In the genomic region with DNA sequence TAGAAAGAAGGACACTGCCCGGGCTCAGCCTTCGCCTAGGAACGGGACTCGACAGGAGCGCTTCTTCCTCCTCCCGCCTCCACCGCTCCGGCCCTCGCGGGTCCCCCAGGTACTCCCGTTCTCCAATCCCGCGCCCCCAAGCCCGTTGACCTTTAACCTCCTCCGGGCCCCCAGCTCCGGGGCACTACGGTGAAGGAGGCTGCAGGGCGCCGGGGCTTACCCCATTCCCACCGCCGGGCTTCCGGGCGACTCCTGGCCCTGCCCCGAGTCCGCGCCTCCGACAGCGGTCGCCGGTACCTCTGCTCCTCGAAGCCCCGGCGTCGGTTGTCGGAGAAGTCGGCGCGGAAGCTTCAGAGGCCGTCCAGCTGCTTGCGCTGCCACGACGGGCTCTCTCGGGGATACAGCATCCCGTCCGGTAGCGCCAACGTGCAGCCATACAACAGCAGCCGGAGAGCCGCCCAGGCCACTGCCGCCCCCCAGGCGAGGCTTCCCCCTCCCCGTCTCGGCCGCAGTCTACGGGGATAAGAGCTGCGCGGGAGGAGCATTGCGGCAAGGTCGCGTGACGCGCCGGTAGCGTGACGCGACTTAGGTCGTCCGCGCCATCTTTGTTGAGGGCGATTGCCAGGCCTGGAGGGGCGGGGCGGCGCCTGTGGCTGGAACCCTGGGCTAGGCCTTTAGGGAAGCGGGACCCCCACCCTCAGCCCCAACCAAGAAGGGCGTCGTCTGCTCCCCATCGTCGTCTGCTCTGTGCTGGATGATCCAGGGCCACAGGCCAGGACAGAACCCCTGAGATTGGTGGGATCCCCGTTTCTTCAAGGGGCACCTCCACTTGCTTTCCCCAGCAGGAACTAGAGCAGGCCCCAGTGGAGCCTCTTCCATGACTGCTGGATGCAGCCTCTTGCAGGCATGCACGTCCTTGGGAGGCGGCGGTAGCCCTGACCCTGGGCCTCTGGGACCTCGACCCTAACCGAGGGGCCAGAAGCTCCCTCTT, we compare ENCODE assay signal across 8 cellular contexts. TPM values are rescaled to one million over a fixed set of nuclear protein-coding genes. Genes with fewer than 3 reads are reported as not detected.
DNase-seq lines count a peak whose midpoint lies in the region; ATAC-seq and TF ChIP-seq lines count a peak whose summit lies in the region.

No MANE protein-coding gene starts in this region.

- POLR2A ChIA-PET in HEK293T (lab: Yijun Ruan, JAX): interaction anchor here (0.6 to 1.8 kb wide), 9 partner anchors 10 to 197 kb away, joined by 3 to 10 read pairs (median 4); partner anchors contain the start of gene ZNF70

- H3K27ac ChIP-seq in angular gyrus (ENCODE audit: low read depth, low read length): peak overlapping the region; percentile 49

- H3K9me3 Mint-ChIP-seq in progenitor cell of endocrine pancreas (ENCODE audit: low read depth): no peaks in the 10 kb centered on the region

- no peaks in the 10 kb centered on the region for H3K9me3 ChIP-seq in T-helper 17 cell (ENCODE audit: control insufficient read depth, low read length, poor library complexity, severe bottlenecking)

- H3K27ac Mint-ChIP-seq in T-helper 17 cell: peak overlapping the region; percentile 75
- peak overlapping the region; percentile 71 for H3K27ac Mint-ChIP-seq in progenitor cell of endocrine pancreas

- intact Hi-C loops in left ventricle myocardium superior (cut with micrococcal nuclease): no loop called here

- H3K4me3 Mint-ChIP-seq in T-helper 17 cell (peak overlapping the region; percentile 85), progenitor cell of endocrine pancreas (ENCODE audit: low read depth) (peak overlapping the region; percentile 75)

- ATAC-seq in T-helper 17 cell (peak; percentile 97), left ventricle myocardium superior (peak; percentile 98)

- CTCF ChIA-PET in HEK293T (lab: Yijun Ruan, JAX): interaction anchor here (0.7 kb wide), 1 partner anchor 9 kb away, joined by 3 read pairs; no protein-coding TSS in a partner anchor

- no peaks in the 10 kb centered on the region for H3K27me3 Mint-ChIP-seq in T-helper 17 cell
- H3K27me3 Mint-ChIP-seq in progenitor cell of endocrine pancreas: no peaks in the 10 kb centered on the region

- H3K36me3 Mint-ChIP-seq in T-helper 17 cell (ENCODE audit: low read depth) (no peaks in the 10 kb centered on the region), progenitor cell of endocrine pancreas (ENCODE audit: insufficient read depth) (peaks cover 6% of the 10 kb centered on the region)

- DNase-seq in ELF-1 (ENCODE audit: low read depth, low spot score) (peak; percentile 93), HEK293T (ENCODE audit: extremely low spot score) (peak; percentile 97), NCI-H146 (lab: John Stamatoyannopoulos, UW) (peak; percentile 79), T-helper 17 cell (peak; percentile 70 to 75 (median 72)), left ventricle myocardium superior (peak; percentile 91), progenitor cell of endocrine pancreas (ENCODE audit: low spot score, unreplicated experiment) (peak; percentile 64), ureter (ENCODE audit: low spot score) (peak; percentile 84)

- TF ChIP-seq CTCF in progenitor cell of endocrine pancreas (IDR thresholded peaks at IDR 0.05; ENCODE audit: unreplicated experiment): no peak

- H3K4me1 Mint-ChIP-seq in T-helper 17 cell (peaks cover 10% of the 10 kb centered on the region), progenitor cell of endocrine pancreas (ENCODE audit: low read depth) (peaks cover 3% of the 10 kb centered on the region)

TF ChIP-seq in HEK293T, 16 proteins besides CTCF, POLR2A, EP300 and RAD21:
- TF ChIP-seq FOXA1 (IDR thresholded peaks at IDR 0.05): no peak
- peak; percentile 29; the same call in 1 of the 2 replicates for TF ChIP-seq ELF4 (IDR thresholded peaks at IDR 0.05)
- TF ChIP-seq SP1 (IDR thresholded peaks at IDR 0.05): no peak
- TF ChIP-seq PKNOX1 (IDR thresholded peaks at IDR 0.05): no peak
- no peak for TF ChIP-seq SUZ12 (IDR thresholded peaks at IDR 0.05)
- TF ChIP-seq ARNT (IDR thresholded peaks at IDR 0.05): 0 out of 2 replicates have a peak, but pooled peaks have one; percentile 30
- peak; percentile 77; the same call in 1 of the 2 replicates for TF ChIP-seq FOXM1 (IDR thresholded peaks at IDR 0.05; ENCODE audit: borderline replicate concordance)
- no peak for TF ChIP-seq TARDBP (IDR thresholded peaks at IDR 0.05)
- TF ChIP-seq FOXK2 (IDR thresholded peaks at IDR 0.05): no peak
- TF ChIP-seq CTBP1 (IDR thresholded peaks at IDR 0.05; ENCODE audit: borderline replicate concordance): no peak
- peak; percentile 91; the same call in 1 of the 2 replicates for TF ChIP-seq HDGF (IDR thresholded peaks at IDR 0.05; ENCODE audit: borderline replicate concordance)
- TF ChIP-seq L3MBTL2 (conservative IDR thresholded peaks at IDR 0.05): peak; percentile 97
- no peak for TF ChIP-seq ZNF384 (IDR thresholded peaks at IDR 0.05)
- no peak for TF ChIP-seq NFRKB (IDR thresholded peaks at IDR 0.05)
- TF ChIP-seq BHLHE40 (IDR thresholded peaks at IDR 0.05; ENCODE audit: borderline replicate concordance): no peak
- TF ChIP-seq LEF1 (IDR thresholded peaks at IDR 0.05; ENCODE audit: borderline replicate concordance): no peak

RNA-seq across cellular contexts. Expression of gene RGL4, which starts 26.3 kb away (rescaled TPM):
- total RNA-seq in T-helper 17 cell: 10 to 100 TPM; 16.0 to 20.2 TPM
- total RNA-seq in left ventricle myocardium superior: not detected
- total RNA-seq in progenitor cell of endocrine pancreas: 0.07 TPM in 1 of 2 replicates, not detected in the other
- total RNA-seq in ureter: not detected

RNA-seq across cellular contexts. Expression of gene ZNF70, which starts 33.8 kb away (rescaled TPM):
- total RNA-seq in T-helper 17 cell (1 to 10 TPM; 1.8 to 1.9 TPM), left ventricle myocardium superior (3.5 TPM), progenitor cell of endocrine pancreas (8.9 and 9.8 TPM in 2 replicates), ureter (9.0 TPM)

RNA-seq across cellular contexts. Expression of gene VPREB3, which starts 37.1 kb away (rescaled TPM):
- total RNA-seq in T-helper 17 cell: 1 to 10 TPM in 1 of 2 donors, not detected in 1; 4.4 TPM
- total RNA-seq in left ventricle myocardium superior: 0.97 TPM
- not detected in 2 replicates for total RNA-seq in progenitor cell of endocrine pancreas
- not detected for total RNA-seq in ureter

RNA-seq across cellular contexts. Expression of gene C22orf15, which starts 45.7 kb away (rescaled TPM):
- under 1 TPM; 0.30 to 0.81 TPM for total RNA-seq in T-helper 17 cell
- total RNA-seq in left ventricle myocardium superior: not detected
- total RNA-seq in progenitor cell of endocrine pancreas: not detected in 2 replicates
- total RNA-seq in ureter: 0.18 TPM

RNA-seq across cellular contexts. Expression of gene CHCHD10, which starts 50.7 kb away (rescaled TPM):
- total RNA-seq in T-helper 17 cell (10 to 100 TPM; 31.6 to 44.0 TPM), left ventricle myocardium superior (1,571 TPM), progenitor cell of endocrine pancreas (39.5 and 42.3 TPM in 2 replicates), ureter (232 TPM)

Comparison
In these comparisons a context has a peak if more than half of its experiments do, and no peak if none do; other contexts are left out.
1. Peak in every context shown above with its lines: DNase-seq, ATAC-seq and H3K27ac ChIP-seq.
2. RNA of gene RGL4, which starts 26.3 kb away (total RNA-seq): 16.0 to 20.2 TPM in T-helper 17 cell; not detected in ureter (single experiment), 0.07 TPM in progenitor cell of endocrine pancreas and not detected in left ventricle myocardium superior (single experiment); every median in the first group is over 10 times any median in the second.